Comparison of ENCODE assay signal across 29 cellular contexts in genomic region chr20:61457725-61458124, GRCh38.
"Had no signal": no experiment of that assay in that cellular context is flagged by ENCODE, and none has a peak within 500 bp of the region (broad histone marks: within the 10 kb centered on the region; RNA-seq: fewer than 3 reads in every experiment).

No MANE protein-coding gene starts in this region.

- FAIRE-seq: endothelial cell of umbilical vein, kidney had no signal

- H3K79me2 ChIP-seq: hepatocyte had no signal

- ATAC-seq: foreskin keratinocyte; gastroesophageal sphincter; heart left ventricle; left lobe of liver; naive thymus-derived CD4-positive, alpha-beta T cell; psoas muscle; right cardiac atrium; stimulated activated naive CD8-positive, alpha-beta T cell treated with anti-CD3 and anti-CD28 coated beads, Interleukin-15, amount 100 ng/mL, for 72 hours had no signal

- H3K36me3 Mint-ChIP-seq: naive thymus-derived CD4-positive, alpha-beta T cell had no signal

- H2AFZ ChIP-seq: hepatocyte, neural progenitor cell had no signal

- H3K4me3 Mint-ChIP-seq: naive thymus-derived CD4-positive, alpha-beta T cell; nephron; neural progenitor cell; stimulated activated naive CD8-positive, alpha-beta T cell treated with anti-CD3 and anti-CD28 coated beads, Interleukin-15, amount 100 ng/mL, for 72 hours had no signal

- H3K27ac ChIP-seq: colonic mucosa, esophagus muscularis mucosa, foreskin keratinocyte, gastroesophageal sphincter, heart left ventricle, hepatocyte, neural progenitor cell, ovary, psoas muscle, skin epidermis, spleen, suprapubic skin, transverse colon had no signal

- H3K9ac ChIP-seq: neural progenitor cell had no signal

- H3K4me2 ChIP-seq: hepatocyte, neural progenitor cell had no signal

- H3K27ac Mint-ChIP-seq: naive thymus-derived CD4-positive, alpha-beta T cell; nephron; neural progenitor cell; stimulated activated naive CD8-positive, alpha-beta T cell treated with anti-CD3 and anti-CD28 coated beads, Interleukin-15, amount 100 ng/mL, for 72 hours had no signal

- H3K9me3 ChIP-seq: colonic mucosa, esophagus muscularis mucosa, gastroesophageal sphincter, heart left ventricle, ovary, psoas muscle, suprapubic skin, transverse colon had no signal

- H3K27me3 Mint-ChIP-seq: naive thymus-derived CD4-positive, alpha-beta T cell; stimulated activated naive CD8-positive, alpha-beta T cell treated with anti-CD3 and anti-CD28 coated beads, Interleukin-15, amount 100 ng/mL, for 72 hours had no signal

- H3K4me1 Mint-ChIP-seq: naive thymus-derived CD4-positive, alpha-beta T cell; nephron; stimulated activated naive CD8-positive, alpha-beta T cell treated with anti-CD3 and anti-CD28 coated beads, Interleukin-15, amount 100 ng/mL, for 72 hours had no signal

- H3K27me3 ChIP-seq: colonic mucosa, foreskin keratinocyte, hepatocyte, neural progenitor cell, ovary, suprapubic skin, transverse colon had no signal

- H3K36me3 ChIP-seq: colonic mucosa, esophagus muscularis mucosa, gastroesophageal sphincter, heart left ventricle, neural progenitor cell, ovary, spleen, suprapubic skin, transverse colon had no signal

- H3K4me1 ChIP-seq: colonic mucosa, esophagus muscularis mucosa, foreskin keratinocyte, gastroesophageal sphincter, heart left ventricle, psoas muscle, spleen, suprapubic skin, transverse colon had no signal

- H3K4me3 ChIP-seq: colonic mucosa, esophagus muscularis mucosa, gastroesophageal sphincter, heart left ventricle, hepatocyte, lung, neural progenitor cell, ovary, psoas muscle, skin epidermis, spleen, suprapubic skin, transverse colon had no signal

- DNase-seq: colonic mucosa; dermis blood vessel endothelial cell; effector memory CD4-positive, alpha-beta T cell; foreskin keratinocyte; heart left ventricle; kidney; mesenchymal stem cell; midbrain; naive thymus-derived CD4-positive, alpha-beta T cell; nucleus accumbens; ovary; posterior cingulate gyrus; psoas muscle; right cardiac atrium; spleen; stimulated activated CD4-positive, alpha-beta T cell treated with anti-CD3 and anti-CD28 coated beads, Interleukin-2, amount 100 ng/mL, for 48 hours; stimulated activated naive CD4-positive, alpha-beta T cell; stimulated activated naive CD8-positive, alpha-beta T cell treated with anti-CD3 and anti-CD28 coated beads, Interleukin-15, amount 100 ng/mL, for 72 hours; transverse colon had no signal
